25 cellular contexts compared by ENCODE assay signal in genomic region chr21:31991356-31992331, GRCh38.
DNase-seq lines count a peak whose midpoint lies in the region; FAIRE-seq and TF ChIP-seq lines count a peak whose summit lies in the region.
"Had no signal": no experiment of that assay in that cellular context is flagged by ENCODE, and none has a peak within 500 bp of the region (broad histone marks: within the 10 kb centered on the region; RNA-seq: fewer than 3 reads in every experiment).

No MANE protein-coding gene starts in this region.

- H2AFZ ChIP-seq in H1 (ENCODE audit: low read length), result no peak overlapping the region
- H2AFZ ChIP-seq: parathyroid adenoma had no signal

- no peak overlapping the region for H3K27ac ChIP-seq in breast epithelium
- H3K27ac ChIP-seq in H1 (ENCODE audit: low read depth, low read length), result no peak overlapping the region
- peak overlapping the region in 1 of 3 donors; percentile 4 for H3K27ac ChIP-seq in thyroid gland
- H3K27ac ChIP-seq: C4-2B, esophagus squamous epithelium, gastroesophageal sphincter, parathyroid adenoma, SK-N-MC, testis had no signal

- FAIRE-seq in H1 (lab: Jason Lieb, UNC), result no peak
- FAIRE-seq: astrocyte had no signal

- H3K9me3 Mint-ChIP-seq in MCF 10A (ENCODE audit: unreplicated experiment), result peaks cover 2% of the 10 kb centered on the region
- H3K9me3 Mint-ChIP-seq: activated naive CD4-positive, alpha-beta T cell treated with anti-CD3 and anti-CD28 coated beads, Interleukin-2, amount 50 U/mL, for 72 hours; activated T-helper 1 cell treated with anti-CD3 and anti-CD28 coated beads, Interleukin-12 subunit alpha, Interleukin-12 subunit beta, Interleukin-2, Interleukin-4 antibody, amounts not matched to agents 30 ng/mL and 10 ng/mL and 1 ng/mL, durations not matched to agents 14 hours and 24 hours and 36 hours; stimulated activated effector memory CD8-positive, alpha-beta T cell treated with anti-CD3 and anti-CD28 coated beads, Interleukin-12 subunit alpha, Interleukin-12 subunit beta, amount 100 ng/mL, for 72 hours had no signal

- no TSS peak for BruUV-seq in MCF 10A (replicated peaks; lab: Mats Ljungman, UMichigan)

- H3K27ac Mint-ChIP-seq in MCF 10A (ENCODE audit: low read depth, unreplicated experiment), result no peak overlapping the region
- H3K27ac Mint-ChIP-seq: activated naive CD4-positive, alpha-beta T cell treated with anti-CD3 and anti-CD28 coated beads, Interleukin-2, amount 50 U/mL, for 72 hours; activated T-helper 1 cell treated with anti-CD3 and anti-CD28 coated beads, Interleukin-12 subunit alpha, Interleukin-12 subunit beta, Interleukin-2, Interleukin-4 antibody, amounts not matched to agents 30 ng/mL and 10 ng/mL and 1 ng/mL, durations not matched to agents 14 hours and 24 hours and 36 hours; stimulated activated effector memory CD8-positive, alpha-beta T cell treated with anti-CD3 and anti-CD28 coated beads, Interleukin-12 subunit alpha, Interleukin-12 subunit beta, amount 100 ng/mL, for 72 hours had no signal

- no peaks in the 10 kb centered on the region for H3K9me3 ChIP-seq in breast epithelium
- no peaks in the 10 kb centered on the region for H3K9me3 ChIP-seq in H1 (ENCODE audit: insufficient read depth in 2 of 2, low read depth in 1 of 2, low read length in 1 of 2)
- no peaks in the 10 kb centered on the region for H3K9me3 ChIP-seq in thyroid gland
- H3K9me3 ChIP-seq: esophagus squamous epithelium, gastroesophageal sphincter, testis had no signal

- TF ChIP-seq POLR2A in breast epithelium (IDR thresholded peaks at IDR 0.05) (no peak), NB4 (IDR thresholded peaks at IDR 0.05; ENCODE audit: extremely low read depth, insufficient read length) (no peak), H1 (IDR thresholded peaks at IDR 0.05; ENCODE audit: control extremely low read depth in 1 of 2, low read depth in 2 of 2, low read length in 2 of 2) (no peak), thyroid gland (IDR thresholded peaks at IDR 0.05) (no peak)

- H2BK5ac ChIP-seq in H1 (ENCODE audit: low read depth, low read length), result no peak overlapping the region

- peaks cover 86% of the 10 kb centered on the region for H3K27me3 Mint-ChIP-seq in MCF 10A (ENCODE audit: insufficient read depth, unreplicated experiment)

- CTCF ChIA-PET in MCF 10A (lab: Yijun Ruan, JAX) (interaction anchor here (0.5 to 1.0 kb wide), 2 partner anchors 124 to 1359 kb away, joined by 3 to 5 read pairs; no protein-coding TSS in a partner anchor), H1 (lab: Charles Lee; ENCODE audit: partially characterized antibody) (interaction anchor here (0.5 to 5.7 kb wide), 34 partner anchors 8 to 340 kb away, joined by 3 to 46 read pairs (median 4); no protein-coding TSS in a partner anchor)

- no peak for TF ChIP-seq EP300 in H1 (IDR thresholded peaks at IDR 0.05; ENCODE audit: borderline replicate concordance in 1 of 2, low read depth in 2 of 2, low read length in 2 of 2)

- H4K5ac ChIP-seq in H1 (ENCODE audit: insufficient read length, low read depth, low read length), result no peak overlapping the region

- no peak overlapping the region for H3K9ac ChIP-seq in H1 (replicated peaks in 1 of 4; ENCODE audit: extremely low read depth in 1 of 4, low read depth in 3 of 4, low read length in 3 of 4)
- H3K9ac ChIP-seq: parathyroid adenoma had no signal

- no peak overlapping the region for H3K23ac ChIP-seq in H1 (ENCODE audit: insufficient read length)

- no peak overlapping the region for H2AK5ac ChIP-seq in H1 (ENCODE audit: low read depth, low read length)

- H3K18ac ChIP-seq in H1 (ENCODE audit: extremely low read depth, low read length), result no peak overlapping the region

- peak; percentile 6 for DNase-seq in MCF 10A (ENCODE audit: unreplicated experiment)
- DNase-seq in breast epithelium (ENCODE audit: low spot score in 2 of 2), result no peak
- peak; percentile 38 for DNase-seq in NB4 (ENCODE audit: low read depth)
- peak in 1 of 2 experiments; percentile 74 for DNase-seq in H1 (ENCODE audit: low read depth in 1 of 2, low spot score in 2 of 2)
- peak; percentile 12 to 30 for DNase-seq in thyroid gland
- no peak for DNase-seq in NK-92 (lab: John Stamatoyannopoulos, UW; ENCODE audit: unreplicated experiment)
- DNase-seq in T-helper 9 cell, result no peak
- no peak for DNase-seq in GF-D8 (lab: John Stamatoyannopoulos, UW)
- DNase-seq: activated CD4-positive, CD25-positive, alpha-beta regulatory T cell treated with anti-CD3 and anti-CD28 coated beads, Interleukin-2, amount 50 U/mL, for 72 hours; DMS153; effector memory CD4-positive, alpha-beta T cell; esophagus squamous epithelium; kidney glomerular epithelial cell; naive thymus-derived CD4-positive, alpha-beta T cell; NCI-H1436 treated with DMSO at 0.1 percent for 48 hours; T1000; testis had no signal

- H2BK12ac ChIP-seq in H1 (ENCODE audit: low read depth, low read length), result no peak overlapping the region

- no peak overlapping the region for H3K4me3 ChIP-seq in breast epithelium
- no peak overlapping the region for H3K4me3 ChIP-seq in NB4 (ENCODE audit: low read depth, low read length)
- H3K4me3 ChIP-seq in H1 (ENCODE audit: extremely low read depth in 1 of 4, insufficient read depth in 2 of 4, low read depth in 3 of 4, low read length in 4 of 4), result no peak overlapping the region
- no peak overlapping the region for H3K4me3 ChIP-seq in thyroid gland (replicated peaks in 1 of 3)
- H3K4me3 ChIP-seq: esophagus squamous epithelium, gastroesophageal sphincter, SK-N-MC, testis had no signal

- H3K36me3 ChIP-seq in breast epithelium (no peaks in the 10 kb centered on the region), H1 (ENCODE audit: control insufficient read depth in 2 of 4, insufficient read depth in 4 of 4, low read length in 3 of 4) (peaks cover 0 to 2% (median 0%) of the 10 kb centered on the region in 4 experiments; a peak in 1 of 8 replicates), thyroid gland (no peaks in the 10 kb centered on the region)
- H3K36me3 ChIP-seq: esophagus squamous epithelium, gastroesophageal sphincter had no signal

- H4K20me1 ChIP-seq in H1 (replicated peaks in 1 of 2; ENCODE audit: control insufficient read depth in 1 of 2, insufficient read depth in 2 of 2, low read length in 2 of 2), result peaks cover 0 to 2% of the 10 kb centered on the region in 2 experiments

- H3K79me1 ChIP-seq in H1 (ENCODE audit: low read depth, low read length), result no peaks in the 10 kb centered on the region

- POLR2A ChIA-PET in MCF 10A (lab: Yijun Ruan, JAX), result no interaction called here
- POLR2A ChIA-PET in H1 (lab: Charles Lee; ENCODE audit: partially characterized antibody), result no interaction called here

- H3K4me1 ChIP-seq in breast epithelium, result no peaks in the 10 kb centered on the region
- H3K4me1 ChIP-seq in H1 (replicated peaks in 1 of 4; ENCODE audit: control insufficient read depth in 3 of 4, insufficient read depth in 4 of 4, low read length in 3 of 4), result no peaks in the 10 kb centered on the region; a peak in 1 of 7 replicates
- H3K4me1 ChIP-seq in thyroid gland, result peaks cover 0 to 5% of the 10 kb centered on the region in 2 donors
- H3K4me1 ChIP-seq: parathyroid adenoma, testis had no signal

- no peak overlapping the region for H3K4me3 Mint-ChIP-seq in MCF 10A (ENCODE audit: unreplicated experiment)
- H3K4me3 Mint-ChIP-seq: activated T-helper 1 cell treated with anti-CD3 and anti-CD28 coated beads, Interleukin-12 subunit alpha, Interleukin-12 subunit beta, Interleukin-2, Interleukin-4 antibody, amounts not matched to agents 30 ng/mL and 10 ng/mL and 1 ng/mL, durations not matched to agents 14 hours and 24 hours and 36 hours; naive thymus-derived CD4-positive, alpha-beta T cell; stimulated activated effector memory CD8-positive, alpha-beta T cell treated with anti-CD3 and anti-CD28 coated beads, Interleukin-12 subunit alpha, Interleukin-12 subunit beta, amount 100 ng/mL, for 72 hours had no signal

- TF ChIP-seq CTCF in MCF 10A (IDR thresholded peaks at IDR 0.05; ENCODE audit: unreplicated experiment) (no peak), breast epithelium (IDR thresholded peaks at IDR 0.05) (no peak), NB4 (IDR thresholded peaks at IDR 0.05; ENCODE audit: low read depth, low read length) (no peak), H1 (IDR thresholded peaks at IDR 0.05; ENCODE audit: control extremely low read depth in 1 of 3, insufficient read depth in 1 of 3, low read depth in 1 of 3, low read length in 3 of 3) (peak; percentile 60 to 76 (median 70)), thyroid gland (IDR thresholded peaks at IDR 0.05) (no peak)

- H4K91ac ChIP-seq in H1 (replicated peaks; ENCODE audit: insufficient read length, low read length), result no peak overlapping the region

- no peak overlapping the region for H3K4me2 ChIP-seq in H1 (ENCODE audit: insufficient read depth in 1 of 2, low read depth in 2 of 2, low read length in 2 of 2)

- no peaks in the 10 kb centered on the region for H3K27me3 ChIP-seq in breast epithelium
- H3K27me3 ChIP-seq in H1 (replicated peaks in 1 of 4; ENCODE audit: control insufficient read depth in 3 of 4, extremely low read depth in 1 of 4, insufficient read depth in 3 of 4, low read length in 3 of 4), result no peaks in the 10 kb centered on the region
- no peaks in the 10 kb centered on the region for H3K27me3 ChIP-seq in thyroid gland
- H3K27me3 ChIP-seq: esophagus squamous epithelium, gastroesophageal sphincter, testis had no signal

- 0 out of 2 replicates have a peak overlapping the region, but pooled peaks have one; percentile 18 for H2BK15ac ChIP-seq in H1 (ENCODE audit: low read length)

- no peaks in the 10 kb centered on the region for H3K4me1 Mint-ChIP-seq in MCF 10A (ENCODE audit: insufficient read depth, unreplicated experiment)
- H3K4me1 Mint-ChIP-seq: naive thymus-derived CD4-positive, alpha-beta T cell; stimulated activated effector memory CD8-positive, alpha-beta T cell treated with anti-CD3 and anti-CD28 coated beads, Interleukin-12 subunit alpha, Interleukin-12 subunit beta, amount 100 ng/mL, for 72 hours had no signal

- intact Hi-C loops in MCF 10A (cut with micrococcal nuclease), result no loop called here
- intact Hi-C loops in breast epithelium (cut with DNase I; ENCODE audit: low total_unique reads), result no loop called here
- intact Hi-C loops in thyroid gland (cut with DNase I), result no loop called here

- no peaks in the 10 kb centered on the region for H3K23me2 ChIP-seq in H1 (ENCODE audit: low read depth, low read length)

- no peak overlapping the region for H3K4ac ChIP-seq in H1 (replicated peaks; ENCODE audit: insufficient read length, low read depth, low read length)

- no peak overlapping the region for H2BK20ac ChIP-seq in H1 (ENCODE audit: low read length)

- TF ChIP-seq RAD21 in H1 (IDR thresholded peaks at IDR 0.05 in 1 of 2, conservative IDR thresholded peaks at IDR 0.05 in 1 of 2; ENCODE audit: low read depth in 2 of 2, low read length in 2 of 2), result peak; percentile 87 to 89

- no peak overlapping the region for H2BK120ac ChIP-seq in H1 (replicated peaks; ENCODE audit: low read depth, low read length)

- H3K14ac ChIP-seq in H1 (ENCODE audit: insufficient read length), result no peak overlapping the region

- H3K36me3 Mint-ChIP-seq in MCF 10A (ENCODE audit: insufficient read depth, unreplicated experiment), result peaks cover 4% of the 10 kb centered on the region
- H3K36me3 Mint-ChIP-seq: activated naive CD4-positive, alpha-beta T cell treated with anti-CD3 and anti-CD28 coated beads, Interleukin-2, amount 50 U/mL, for 72 hours; naive thymus-derived CD4-positive, alpha-beta T cell; stimulated activated effector memory CD8-positive, alpha-beta T cell treated with anti-CD3 and anti-CD28 coated beads, Interleukin-12 subunit alpha, Interleukin-12 subunit beta, amount 100 ng/mL, for 72 hours had no signal

- no peaks in the 10 kb centered on the region for H3K79me2 ChIP-seq in H1 (ENCODE audit: control insufficient read depth in 1 of 2, insufficient read depth in 2 of 2, low read length in 2 of 2)
- H3K79me2 ChIP-seq: parathyroid adenoma had no signal

- H4K8ac ChIP-seq in H1 (ENCODE audit: extremely low read depth, insufficient read depth, low read length), result no peak overlapping the region

- H3K56ac ChIP-seq in H1 (replicated peaks; ENCODE audit: insufficient read length, low read depth, low read length), result no peak overlapping the region

- WGBS in H1 (ENCODE audit: extremely low coverage in 1 of 2, insufficient coverage in 1 of 2, insufficient read length in 1 of 2, insufficient replicate concordance in 2 of 2, low coverage in 1 of 2, low lambda C conversion rate in 2 of 2, missing lambda C conversion rate in 1 of 2), 2 experiments, result 78% methylated on average over 17 of the region's 17 CpGs; no CpG with 5 or more reads in 1 of the 2 experiments
- 71 to 78% methylated on average over 17 of the region's 17 CpGs for WGBS in thyroid gland, 2 donors

Comparison
In these comparisons a context has a peak if more than half of its experiments do, and no peak if none do; other contexts are left out.
1. DNase-seq: peak in MCF 10A (single experiment), NB4 (single experiment) and thyroid gland (2 of 2); none in breast epithelium (0 of 2), NK-92 (single experiment), T-helper 9 cell (single experiment) and GF-D8 (single experiment).
2. CTCF ChIP-seq: peak in H1 (3 of 3); none in MCF 10A (single experiment), breast epithelium (0 of 3), NB4 (single experiment) and thyroid gland (0 of 6).